Comparison of ENCODE assay signal across 16 cellular contexts in genomic region chr20:62244644-62245108, GRCh38. TPM values are rescaled to one million over a fixed set of nuclear protein-coding genes. Genes with fewer than 3 reads are reported as not detected.
A peak's percentile ranks its signal among the peaks of the same experiment; 100 is the strongest.
DNase-seq lines count a peak whose midpoint lies in the region; ATAC-seq, FAIRE-seq and TF ChIP-seq lines count a peak whose summit lies in the region.
"Had no signal": no experiment of that assay in that cellular context is flagged by ENCODE, and none has a peak within 500 bp of the region (broad histone marks: within the 10 kb centered on the region; RNA-seq: fewer than 3 reads in every experiment).

No MANE protein-coding gene starts in this region.

- TF ChIP-seq CTCF in esophagus squamous epithelium (IDR thresholded peaks at IDR 0.05) (no peak), natural killer cell (IDR thresholded peaks at IDR 0.05) (no peak)

- no peaks in the 10 kb centered on the region for H3K27me3 Mint-ChIP-seq in natural killer cell (ENCODE audit: low read depth in 2 of 2)
- H3K27me3 Mint-ChIP-seq: dendritic cell treated with granulocyte-macrophage colony-stimulating factor and Interleukin-4, amounts not matched to agents 40 ng/mL and 50 ng/mL, for 4 days had no signal

- no peak overlapping the region for H3K4me3 ChIP-seq in BLaER1
- no peak overlapping the region for H3K4me3 ChIP-seq in esophagus squamous epithelium

- H3K9me3 ChIP-seq in BLaER1 (no peaks in the 10 kb centered on the region), esophagus squamous epithelium (no peaks in the 10 kb centered on the region)

- peak; percentile 59 to 73 (median 70) for ATAC-seq in natural killer cell
- no peak for ATAC-seq in HG02840 (IDR thresholded peaks at IDR 0.05; ENCODE audit: low FRiP score, unreplicated experiment)

- intact Hi-C loops in esophagus squamous epithelium (cut with DNase I) (no loop called here), natural killer cell (cut with micrococcal nuclease) (no loop called here)

- no peak overlapping the region for H3K9ac ChIP-seq in BLaER1

- H3K36me3 Mint-ChIP-seq in natural killer cell, result no peaks in the 10 kb centered on the region

- no peak for FAIRE-seq in H54 (lab: Jason Lieb, UNC)
- FAIRE-seq: GM19239, keratinocyte had no signal

- H3K36me3 ChIP-seq in BLaER1 (peaks cover 33% of the 10 kb centered on the region; the same call in 1 of the 2 replicates), esophagus squamous epithelium (peaks cover 0 to 48% (median 0%) of the 10 kb centered on the region in 3 donors)

- H3K4me2 ChIP-seq in BLaER1, result peak overlapping the region; percentile 78

- no peaks in the 10 kb centered on the region for H3K9me3 Mint-ChIP-seq in natural killer cell
- H3K9me3 Mint-ChIP-seq: activated T-helper 1 cell treated with anti-CD3 and anti-CD28 coated beads, Interleukin-12 subunit alpha, Interleukin-12 subunit beta, Interleukin-2, Interleukin-4 antibody, amounts not matched to agents 30 ng/mL and 10 ng/mL and 1 ng/mL, durations not matched to agents 14 hours and 24 hours and 36 hours; dendritic cell treated with granulocyte-macrophage colony-stimulating factor and Interleukin-4, amounts not matched to agents 40 ng/mL and 50 ng/mL, for 4 days had no signal

- H3K27me3 ChIP-seq in BLaER1, result peaks cover 7% of the 10 kb centered on the region; the same call in 1 of the 2 replicates
- H3K27me3 ChIP-seq in esophagus squamous epithelium, result no peaks in the 10 kb centered on the region

- WGBS in esophagus squamous epithelium, 2 donors, result 87 to 89% methylated on average over 8 to 16 of the region's 17 CpGs

- H3K4me1 ChIP-seq in BLaER1 (peaks cover 66% of the 10 kb centered on the region), esophagus squamous epithelium (peaks cover 33 to 84% (median 35%) of the 10 kb centered on the region in 3 donors)

- no peak for TF ChIP-seq POLR2A in esophagus squamous epithelium (IDR thresholded peaks at IDR 0.05)
- TF ChIP-seq POLR2A in H54 (IDR thresholded peaks at IDR 0.05; ENCODE audit: low read depth, low read length), result no peak

- H3K27ac ChIP-seq in BLaER1 (no peak overlapping the region), esophagus squamous epithelium (peak overlapping the region in 3 of 4 donors; percentile 40 to 68 (median 52))

- DNase-seq in NCI-H187 treated with DMSO at 0.1 percent for 48 hours (lab: John Stamatoyannopoulos, UW), result peak; percentile 43
- DNase-seq in esophagus squamous epithelium (lab: John Stamatoyannopoulos, UW), result no peak
- peak; percentile 35 for DNase-seq in natural killer cell
- DNase-seq in MV-4-11 (lab: John Stamatoyannopoulos, UW), result no peak
- DNase-seq in H54 (ENCODE audit: insufficient read length, low spot score), result no peak
- no peak for DNase-seq in GM19240 (ENCODE audit: insufficient read length, low spot score)
- DNase-seq: anterior cingulate cortex, NCI-H2081 treated with DMSO at 0.1 percent for 48 hours, T1000 had no signal

- H3K27ac Mint-ChIP-seq in natural killer cell, result peak overlapping the region; percentile 85 to 86
- H3K27ac Mint-ChIP-seq: activated T-helper 1 cell treated with anti-CD3 and anti-CD28 coated beads, Interleukin-12 subunit alpha, Interleukin-12 subunit beta, Interleukin-2, Interleukin-4 antibody, amounts not matched to agents 30 ng/mL and 10 ng/mL and 1 ng/mL, durations not matched to agents 14 hours and 24 hours and 36 hours; dendritic cell treated with granulocyte-macrophage colony-stimulating factor and Interleukin-4, amounts not matched to agents 40 ng/mL and 50 ng/mL, for 4 days had no signal

- peaks cover 100% of the 10 kb centered on the region for H4K20me1 ChIP-seq in BLaER1

- peak overlapping the region; percentile 87 for H3K4me3 Mint-ChIP-seq in natural killer cell
- H3K4me3 Mint-ChIP-seq: activated T-helper 1 cell treated with anti-CD3 and anti-CD28 coated beads, Interleukin-12 subunit alpha, Interleukin-12 subunit beta, Interleukin-2, Interleukin-4 antibody, amounts not matched to agents 30 ng/mL and 10 ng/mL and 1 ng/mL, durations not matched to agents 14 hours and 24 hours and 36 hours; dendritic cell treated with granulocyte-macrophage colony-stimulating factor and Interleukin-4, amounts not matched to agents 40 ng/mL and 50 ng/mL, for 4 days had no signal

- peaks cover 66 to 72% of the 10 kb centered on the region in 2 donors for H3K4me1 Mint-ChIP-seq in natural killer cell

RNA-seq across cellular contexts. Expression of gene OSBPL2, which starts 6.4 kb away (rescaled TPM):
- total RNA-seq in esophagus squamous epithelium (10 to 100 TPM; 48.4 to 65.1 (median 55.8) TPM), natural killer cell (100 to 1,000 TPM in 2 of 3 donors, 10 to 100 TPM in 1; 77.9 to 112 (median 104) TPM)

RNA-seq across cellular contexts. Expression of gene HRH3, which starts 24.6 kb away (rescaled TPM):
- not detected for total RNA-seq in esophagus squamous epithelium
- not detected for total RNA-seq in natural killer cell
- total RNA-seq: activated T-helper 1 cell treated with anti-CD3 and anti-CD28 coated beads, Interleukin-12 subunit alpha, Interleukin-12 subunit beta, Interleukin-2, Interleukin-4 antibody, amounts not matched to agents 30 ng/mL and 10 ng/mL and 1 ng/mL, durations not matched to agents 14 hours and 24 hours and 36 hours; posterior vena cava had no signal

RNA-seq across cellular contexts. Expression of gene ADRM1, which starts 58.1 kb away (rescaled TPM):
- total RNA-seq in esophagus squamous epithelium (100 to 1,000 TPM; 126 to 173 (median 133) TPM), natural killer cell (10 to 100 TPM; 81.4 to 88.4 (median 84.6) TPM)

Comparison
In these comparisons a context has a peak if more than half of its experiments do, and no peak if none do; other contexts are left out.
1. DNase-seq: peak in NCI-H187 treated with DMSO at 0.1 percent for 48 hours (single experiment) and natural killer cell (single experiment); none in esophagus squamous epithelium (single experiment), MV-4-11 (single experiment), H54 (single experiment) and GM19240 (single experiment).